10 cellular contexts compared by ENCODE assay signal in genomic region chr14:93970589-93970966, GRCh38. TPM values are rescaled to one million over a fixed set of nuclear protein-coding genes. Genes with fewer than 3 reads are reported as not detected.
A peak's percentile ranks its signal among the peaks of the same experiment; 100 is the strongest.
DNase-seq lines count a peak whose midpoint lies in the region; ATAC-seq and TF ChIP-seq lines count a peak whose summit lies in the region.
"Had no signal": no experiment of that assay in that cellular context is flagged by ENCODE, and none has a peak within 500 bp of the region (broad histone marks: within the 10 kb centered on the region; RNA-seq: fewer than 3 reads in every experiment).

No MANE protein-coding gene starts in this region.

- H3K27me3 ChIP-seq in DND-41 (ENCODE audit: insufficient read depth, low read length, poor library complexity), result peaks cover 15% of the 10 kb centered on the region
- no peaks in the 10 kb centered on the region for H3K27me3 ChIP-seq in kidney epithelial cell (ENCODE audit: control insufficient read depth, insufficient read depth, low read length)

- H3K4me3 ChIP-seq in DND-41 (ENCODE audit: low read depth in 1 of 2, low read length in 2 of 2) (no peak overlapping the region), kidney epithelial cell (ENCODE audit: low read depth, low read length) (peak overlapping the region; percentile 9)

- no peak for DNase-seq in DND-41
- DNase-seq in RPMI8226, result peak; percentile 71
- peak; percentile 74 for DNase-seq in activated naive CD4-positive, alpha-beta T cell treated with Interleukin-2 at 50 U/mL for 16 hours
- no peak for DNase-seq in kidney epithelial cell (ENCODE audit: low read depth)
- peak; percentile 64 to 65 for DNase-seq in stimulated activated CD8-positive, alpha-beta memory T cell treated with anti-CD3 and anti-CD28 coated beads, Interleukin-7, amount 100 ng/mL, for 4 hours (ENCODE audit: low read depth in 2 of 2)
- no peak for DNase-seq in NCI-H82 treated with DMSO at 0.1 percent for 48 hours (lab: John Stamatoyannopoulos, UW; ENCODE audit: unreplicated experiment)

- peaks cover 8% of the 10 kb centered on the region; the same call in 1 of the 2 replicates for H4K20me1 ChIP-seq in DND-41 (ENCODE audit: insufficient read depth, low read length)

- ATAC-seq in DND-41 (ENCODE audit: insufficient read depth, low read depth) (peak; percentile 65; the same call in 2 of the 3 replicates), HG02943 (IDR thresholded peaks at IDR 0.05; ENCODE audit: low read depth, unreplicated experiment) (peak; percentile 37), GM21447 (IDR thresholded peaks at IDR 0.05; ENCODE audit: unreplicated experiment) (no peak)

- no peaks in the 10 kb centered on the region for H3K4me1 ChIP-seq in DND-41 (ENCODE audit: insufficient read depth, low read length)

- H3K4me2 ChIP-seq in DND-41 (ENCODE audit: insufficient read depth, low read length), result no peak overlapping the region

- TF ChIP-seq CTCF in DND-41 (IDR thresholded peaks at IDR 0.05; ENCODE audit: borderline replicate concordance, extremely low read depth, low read length, poor library complexity, severe bottlenecking) (peak; percentile 20), kidney epithelial cell (IDR thresholded peaks at IDR 0.05; ENCODE audit: insufficient read depth, low read length, poor library complexity, severe bottlenecking) (peak; percentile 56)

- no peak overlapping the region for H3K9ac ChIP-seq in DND-41 (ENCODE audit: low read depth, low read length)

- H3K27ac ChIP-seq in DND-41 (ENCODE audit: low read length), result no peak overlapping the region

- no peaks in the 10 kb centered on the region for H3K79me2 ChIP-seq in DND-41 (ENCODE audit: insufficient read depth, low read length)

- H3K36me3 ChIP-seq in DND-41 (ENCODE audit: insufficient read depth, low read length), result no peaks in the 10 kb centered on the region
- no peaks in the 10 kb centered on the region for H3K36me3 ChIP-seq in kidney epithelial cell (ENCODE audit: control insufficient read depth, insufficient read depth, low read length)

- H2AFZ ChIP-seq in DND-41 (ENCODE audit: low read depth, low read length), result no peak overlapping the region

- no peaks in the 10 kb centered on the region for H3K9me3 ChIP-seq in DND-41 (ENCODE audit: insufficient read depth, low read length, severe bottlenecking)

RNA-seq across cellular contexts. Expression of gene ASB2, which starts 5.8 kb away (rescaled TPM):
- 7.4 and 8.8 TPM in 2 replicates for total RNA-seq in kidney epithelial cell
- total RNA-seq: pulmonary artery endothelial cell had no signal

RNA-seq across cellular contexts. Expression of gene CCDC197, which starts 26.5 kb away (rescaled TPM):
- not detected in 2 replicates for total RNA-seq in kidney epithelial cell
- total RNA-seq: LHCN-M2, pulmonary artery endothelial cell had no signal

RNA-seq across cellular contexts. Expression of gene FAM181A, which starts 43.4 kb away (rescaled TPM):
- total RNA-seq in kidney epithelial cell, result not detected in 2 replicates
- total RNA-seq: LHCN-M2, pulmonary artery endothelial cell had no signal

RNA-seq across cellular contexts. Expression of gene OTUB2, which starts 55.6 kb away (rescaled TPM):
- total RNA-seq in kidney epithelial cell, result 6.4 and 8.3 TPM in 2 replicates

Comparison
In these comparisons a context has a peak if more than half of its experiments do, and no peak if none do; other contexts are left out.
1. DNase-seq: peak in RPMI8226 (single experiment), activated naive CD4-positive, alpha-beta T cell treated with Interleukin-2 at 50 U/mL for 16 hours (single experiment) and stimulated activated CD8-positive, alpha-beta memory T cell treated with anti-CD3 and anti-CD28 coated beads, Interleukin-7, amount 100 ng/mL, for 4 hours (2 of 2); none in DND-41 (single experiment), kidney epithelial cell (single experiment) and NCI-H82 treated with DMSO at 0.1 percent for 48 hours (single experiment).